1 cellular context compared by ENCODE assay signal in genomic region chr6:159819932-159820640, GRCh38.
TF ChIP-seq lines count a peak whose summit lies in the region.

No MANE protein-coding gene starts in this region.

TF ChIP-seq in IMR-90, 13 proteins besides CTCF, POLR2A, EP300 and RAD21 (continued from another document):
- TF ChIP-seq CEBPB (IDR thresholded peaks at IDR 0.05; ENCODE audit: low read depth, low read length) (no peak), RCOR1 (IDR thresholded peaks at IDR 0.05; ENCODE audit: insufficient replicate concordance, low read length) (no peak), RFX5 (IDR thresholded peaks at IDR 0.05; ENCODE audit: low read depth, low read length) (no peak), MAFK (IDR thresholded peaks at IDR 0.05; ENCODE audit: low read depth, low read length) (no peak), CHD1 (IDR thresholded peaks at IDR 0.05; ENCODE audit: low read depth, low read length) (no peak)
- TF ChIP-seq, protein P1, sequence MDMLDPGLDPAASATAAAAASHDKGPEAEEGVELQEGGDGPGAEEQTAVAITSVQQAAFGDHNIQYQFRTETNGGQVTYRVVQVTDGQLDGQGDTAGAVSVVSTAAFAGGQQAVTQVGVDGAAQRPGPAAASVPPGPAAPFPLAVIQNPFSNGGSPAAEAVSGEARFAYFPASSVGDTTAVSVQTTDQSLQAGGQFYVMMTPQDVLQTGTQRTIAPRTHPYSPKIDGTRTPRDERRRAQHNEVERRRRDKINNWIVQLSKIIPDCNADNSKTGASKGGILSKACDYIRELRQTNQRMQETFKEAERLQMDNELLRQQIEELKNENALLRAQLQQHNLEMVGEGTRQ (IDR thresholded peaks at IDR 0.05; ENCODE audit: low read depth, low read length), result no peak
- TF ChIP-seq, protein P2, sequence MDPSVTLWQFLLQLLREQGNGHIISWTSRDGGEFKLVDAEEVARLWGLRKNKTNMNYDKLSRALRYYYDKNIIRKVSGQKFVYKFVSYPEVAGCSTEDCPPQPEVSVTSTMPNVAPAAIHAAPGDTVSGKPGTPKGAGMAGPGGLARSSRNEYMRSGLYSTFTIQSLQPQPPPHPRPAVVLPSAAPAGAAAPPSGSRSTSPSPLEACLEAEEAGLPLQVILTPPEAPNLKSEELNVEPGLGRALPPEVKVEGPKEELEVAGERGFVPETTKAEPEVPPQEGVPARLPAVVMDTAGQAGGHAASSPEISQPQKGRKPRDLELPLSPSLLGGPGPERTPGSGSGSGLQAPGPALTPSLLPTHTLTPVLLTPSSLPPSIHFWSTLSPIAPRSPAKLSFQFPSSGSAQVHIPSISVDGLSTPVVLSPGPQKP (IDR thresholded peaks at IDR 0.05; ENCODE audit: borderline replicate concordance, low read depth, low read length), result no peak
